11 cellular contexts compared by ENCODE assay signal in genomic region chr7:86949052-86949778, GRCh38.
DNase-seq lines count a peak whose midpoint lies in the region; ATAC-seq and TF ChIP-seq lines count a peak whose summit lies in the region.
"Had no signal": no experiment of that assay in that cellular context is flagged by ENCODE, and none has a peak within 500 bp of the region (broad histone marks: within the 10 kb centered on the region; RNA-seq: fewer than 3 reads in every experiment).

No MANE protein-coding gene starts in this region.

- no peaks in the 10 kb centered on the region for H3K23me2 ChIP-seq in H9 (ENCODE audit: insufficient read length, low read depth, low read length, poor library complexity, severe bottlenecking)

- H3K14ac ChIP-seq in H9 (ENCODE audit: insufficient read depth, low read length) = no peak overlapping the region

- no peak overlapping the region for H2BK5ac ChIP-seq in H9 (ENCODE audit: insufficient read length, low read length)

- H3K56ac ChIP-seq in H9 (ENCODE audit: insufficient read length, low read depth, low read length) = no peak overlapping the region

- no peaks in the 10 kb centered on the region for H3K27me3 Mint-ChIP-seq in H9 (ENCODE audit: low read depth)
- H3K27me3 Mint-ChIP-seq in naive B cell = peaks cover 0 to 7% (median 6%) of the 10 kb centered on the region in 3 donors

- H3K4me1 ChIP-seq in H9 (ENCODE audit: insufficient read depth, low read length) (peaks cover 10% of the 10 kb centered on the region; the same call in 1 of the 2 replicates), breast epithelium (peaks cover 0 to 3% of the 10 kb centered on the region in 2 donors), ovary (ENCODE audit: insufficient read depth) (no peaks in the 10 kb centered on the region)

- no peak overlapping the region for H2BK12ac ChIP-seq in H9 (ENCODE audit: insufficient read length, low read depth, low read length)

- H3T11ph ChIP-seq in H9 (ENCODE audit: low read length) = no peak overlapping the region

- no peak overlapping the region for H3K4me2 ChIP-seq in H9 (ENCODE audit: insufficient read depth, insufficient read length, low read length)

- H3K9me3 ChIP-seq in H9 (ENCODE audit: control insufficient read depth, low read depth, low read length) = no peaks in the 10 kb centered on the region
- H3K9me3 ChIP-seq in breast epithelium = no peaks in the 10 kb centered on the region
- no peaks in the 10 kb centered on the region for H3K9me3 ChIP-seq in ovary
- H3K9me3 ChIP-seq: right atrium auricular region had no signal

- H2AK5ac ChIP-seq in H9 (ENCODE audit: insufficient read length, low read length) = no peak overlapping the region

- H3K9me3 Mint-ChIP-seq in H9 = no peaks in the 10 kb centered on the region
- H3K9me3 Mint-ChIP-seq in naive B cell = peaks cover 0 to 2% (median 0%) of the 10 kb centered on the region in 7 donors

- no peaks in the 10 kb centered on the region for H4K20me1 ChIP-seq in H9 (ENCODE audit: control insufficient read depth, insufficient read depth, insufficient read length)

- no peak overlapping the region for H4K5ac ChIP-seq in H9 (ENCODE audit: insufficient read length, low read depth, low read length)

- no peak overlapping the region for H2AFZ ChIP-seq in H9 (ENCODE audit: low read length)

- H2BK120ac ChIP-seq in H9 (ENCODE audit: low read depth, low read length, poor library complexity, severe bottlenecking) = no peak overlapping the region

- H2BK20ac ChIP-seq in H9 (ENCODE audit: low read depth, low read length, poor library complexity, severe bottlenecking) = no peak overlapping the region

- intact Hi-C loops in breast epithelium (cut with DNase I; ENCODE audit: low total_unique reads) = no loop called here
- intact Hi-C loops in ovary (cut with DNase I) = loop anchor here in 2 of 4 donors (10.0 kb wide), 2 partner anchors 276 to 286 kb away; no protein-coding TSS in a partner anchor

- ATAC-seq in GM19023 (IDR thresholded peaks at IDR 0.05; ENCODE audit: unreplicated experiment) (peak; percentile 88), HG03442 (IDR thresholded peaks at IDR 0.05; ENCODE audit: unreplicated experiment) (peak; percentile 95), naive B cell (ENCODE audit: low read depth in 2 of 2) (peak; percentile 65 to 75)

- no peak overlapping the region for H3K23ac ChIP-seq in H9 (ENCODE audit: insufficient read length, low read depth, low read length)

- H3K79me1 ChIP-seq in H9 (ENCODE audit: insufficient read depth, low read depth, low read length, poor library complexity, severe bottlenecking) = peaks cover 2% of the 10 kb centered on the region

- H3K36me3 Mint-ChIP-seq in H9 (ENCODE audit: insufficient read depth in 1 of 3, low read depth in 3 of 3) (peaks cover 0 to 12% (median 0%) of the 10 kb centered on the region in 3 experiments; a peak in 2 of 7 replicates), naive B cell (no peaks in the 10 kb centered on the region)

- no peak for TF ChIP-seq EP300 in ovary (IDR thresholded peaks at IDR 0.05)

- no peak overlapping the region for H3K27ac ChIP-seq in H9 (ENCODE audit: insufficient read length, low read depth, low read length)
- no peak overlapping the region for H3K27ac ChIP-seq in breast epithelium
- no peak overlapping the region for H3K27ac ChIP-seq in ovary
- H3K27ac ChIP-seq: right atrium auricular region had no signal

- no peak overlapping the region for H3K4me3 Mint-ChIP-seq in H9
- H3K4me3 Mint-ChIP-seq in naive B cell = peak overlapping the region in 3 of 8 donors; percentile 8 to 62 (median 10)

- no peaks in the 10 kb centered on the region for H3K27me3 ChIP-seq in H9 (ENCODE audit: insufficient read depth, low read length)
- H3K27me3 ChIP-seq in breast epithelium = no peaks in the 10 kb centered on the region
- H3K27me3 ChIP-seq in ovary = no peaks in the 10 kb centered on the region
- H3K27me3 ChIP-seq: right atrium auricular region had no signal

- H3K9ac ChIP-seq in H9 (ENCODE audit: extremely low read depth, insufficient read length, low read length) = no peak overlapping the region

- TF ChIP-seq POLR2A in breast epithelium (IDR thresholded peaks at IDR 0.05) (no peak), ovary (IDR thresholded peaks at IDR 0.05) (no peak)

- H4K91ac ChIP-seq in H9 (ENCODE audit: insufficient read length, low read depth, low read length) = no peak overlapping the region

- H3K79me2 ChIP-seq in H9 (ENCODE audit: insufficient read depth, low read length) = no peaks in the 10 kb centered on the region

- H3K36me3 ChIP-seq in breast epithelium (no peaks in the 10 kb centered on the region), ovary (no peaks in the 10 kb centered on the region)
- H3K36me3 ChIP-seq: right atrium auricular region had no signal

- no peak overlapping the region for H4K8ac ChIP-seq in H9 (replicated peaks; ENCODE audit: insufficient read length, low read depth, low read length)

- no peak overlapping the region for H3K4ac ChIP-seq in H9 (ENCODE audit: low read depth, low read length)

- H3K18ac ChIP-seq in H9 (ENCODE audit: insufficient read length, low read depth, low read length) = no peak overlapping the region

- H3K4me1 Mint-ChIP-seq in H9 (peaks cover 26 to 30% of the 10 kb centered on the region in 2 experiments), naive B cell (peaks cover 7 to 15% (median 7%) of the 10 kb centered on the region in 3 donors)

- DNase-seq in H9 (peak; percentile 38), naive B cell (no peak), NK-92 (lab: John Stamatoyannopoulos, UW; ENCODE audit: unreplicated experiment) (no peak), DMS 273 treated with DMSO at 0.1 percent for 48 hours (lab: John Stamatoyannopoulos, UW) (no peak), breast epithelium (ENCODE audit: low spot score in 2 of 2) (no peak), ovary (no peak)
- DNase-seq: activated naive CD4-positive, alpha-beta T cell treated with anti-CD3 and anti-CD28 coated beads, Interleukin-2, amount 50 U/mL, for 16 hours; NCI-H446 treated with DMSO at 0.1 percent for 48 hours had no signal

- TF ChIP-seq CTCF in H9 (conservative IDR thresholded peaks at IDR 0.05) (no peak), breast epithelium (IDR thresholded peaks at IDR 0.05) (no peak), ovary (IDR thresholded peaks at IDR 0.05) (no peak)

- H3K27ac Mint-ChIP-seq in H9 (peak overlapping the region in 2 of 3 experiments; percentile 58 to 91; a peak in 4 of 7 replicates), naive B cell (peak overlapping the region in 3 of 6 donors; percentile 12 to 88 (median 15))

- no peak overlapping the region for H2BK15ac ChIP-seq in H9 (ENCODE audit: low read depth, low read length)

- no CpG with 5 or more reads among the region's 7 CpGs for WGBS in H9 (ENCODE audit: extremely low coverage, insufficient read length, low lambda C conversion rate)
- 81 to 91% (median 90%) methylated on average over 7 of the region's 7 CpGs for WGBS in ovary, 3 donors

- H3K4me3 ChIP-seq in breast epithelium = no peak overlapping the region
- H3K4me3 ChIP-seq in ovary = no peak overlapping the region
- H3K4me3 ChIP-seq: right atrium auricular region had no signal
